Comparison of ENCODE assay signal across 8 cellular contexts in the genomic region with DNA sequence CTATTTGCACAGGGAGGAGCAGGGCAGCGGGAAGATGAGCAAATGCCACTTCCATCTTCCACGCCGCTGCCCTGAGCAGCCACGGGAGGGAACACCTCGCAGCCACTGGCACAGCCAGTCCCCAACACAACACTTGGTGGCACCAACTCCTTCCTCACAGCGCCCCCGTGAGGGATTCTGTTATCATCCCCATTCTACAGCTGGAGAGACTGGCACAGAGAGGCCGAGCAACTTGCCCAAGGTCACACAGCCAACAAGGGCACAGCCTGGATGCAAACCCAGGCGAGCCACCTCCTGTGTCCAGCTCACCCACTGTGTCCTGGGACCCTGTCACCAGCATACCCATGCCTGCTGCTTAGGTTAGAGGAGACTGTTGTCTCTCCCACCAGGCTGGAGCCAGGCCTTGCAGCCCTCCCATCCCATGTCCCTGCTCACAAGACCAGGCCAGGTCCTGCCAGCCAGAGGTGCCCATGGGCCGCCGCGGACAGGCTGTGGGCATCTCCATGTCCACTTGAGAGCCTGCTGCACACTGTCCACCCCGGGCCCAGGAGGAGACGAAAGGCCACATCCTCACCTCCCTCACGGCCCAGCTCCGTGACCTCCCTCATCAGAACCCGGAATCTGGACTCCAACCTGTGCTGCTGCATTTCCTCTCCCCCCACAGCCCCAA. TPM values are rescaled to one million over a fixed set of nuclear protein-coding genes. Genes with fewer than 3 reads are reported as not detected.
A peak's percentile ranks its signal among the peaks of the same experiment; 100 is the strongest.
DNase-seq lines count a peak whose midpoint lies in the region; ATAC-seq, FAIRE-seq and TF ChIP-seq lines count a peak whose summit lies in the region.

No MANE protein-coding gene starts in this region.

- TF ChIP-seq RAD21 in H1 (IDR thresholded peaks at IDR 0.05 in 1 of 2, conservative IDR thresholded peaks at IDR 0.05 in 1 of 2; ENCODE audit: low read depth in 2 of 2, low read length in 2 of 2) = peak; percentile 45 to 61

- peak overlapping the region; percentile 89 for H2BK5ac ChIP-seq in H1 (ENCODE audit: low read depth, low read length)

- peak overlapping the region; percentile 38 for H3K18ac ChIP-seq in H1 (ENCODE audit: extremely low read depth, low read length)

- H3K9me3 ChIP-seq in H1 (ENCODE audit: insufficient read depth in 2 of 2, low read depth in 1 of 2, low read length in 1 of 2) = no peaks in the 10 kb centered on the region

- H3K23ac ChIP-seq in H1 (ENCODE audit: insufficient read length) = no peak overlapping the region

- ATAC-seq in HG03378 (IDR thresholded peaks at IDR 0.05; ENCODE audit: unreplicated experiment) (no peak), GM18867 (IDR thresholded peaks at IDR 0.05; ENCODE audit: unreplicated experiment) (no peak), HG03520 (IDR thresholded peaks at IDR 0.05; ENCODE audit: unreplicated experiment) (no peak)

- peaks cover 36% of the 10 kb centered on the region for H3K79me1 ChIP-seq in H1 (ENCODE audit: low read depth, low read length)

- no peak overlapping the region for H3K56ac ChIP-seq in H1 (replicated peaks; ENCODE audit: insufficient read length, low read depth, low read length)

- H3K27me3 ChIP-seq in H1 (replicated peaks in 1 of 4; ENCODE audit: control insufficient read depth in 3 of 4, extremely low read depth in 1 of 4, insufficient read depth in 3 of 4, low read length in 3 of 4) (no peaks in the 10 kb centered on the region), rectal smooth muscle tissue (ENCODE audit: control insufficient read depth, insufficient read depth, low read length) (no peaks in the 10 kb centered on the region)

- H2BK120ac ChIP-seq in H1 (replicated peaks; ENCODE audit: low read depth, low read length) = no peak overlapping the region

- peak overlapping the region; percentile 83 for H2AK5ac ChIP-seq in H1 (ENCODE audit: low read depth, low read length)

- H3K4me1 ChIP-seq in H1 (replicated peaks in 1 of 4; ENCODE audit: control insufficient read depth in 3 of 4, insufficient read depth in 4 of 4, low read length in 3 of 4) (peaks cover 19 to 72% (median 48%) of the 10 kb centered on the region in 4 experiments), rectal smooth muscle tissue (ENCODE audit: control insufficient read depth, insufficient read depth, low read length) (peaks cover 63% of the 10 kb centered on the region)

- H3K9ac ChIP-seq in H1 (replicated peaks in 1 of 4; ENCODE audit: extremely low read depth in 1 of 4, low read depth in 3 of 4, low read length in 3 of 4) (no peak overlapping the region; a peak in 3 of 7 replicates), rectal smooth muscle tissue (ENCODE audit: low read length) (no peak overlapping the region)

- peaks cover 16 to 28% of the 10 kb centered on the region in 2 experiments for H4K20me1 ChIP-seq in H1 (replicated peaks in 1 of 2; ENCODE audit: control insufficient read depth in 1 of 2, insufficient read depth in 2 of 2, low read length in 2 of 2)

- peak overlapping the region; percentile 73 for H4K8ac ChIP-seq in H1 (ENCODE audit: extremely low read depth, insufficient read depth, low read length)

- H3K27ac ChIP-seq in H1 (ENCODE audit: low read depth, low read length) (peak overlapping the region; percentile 62), rectal smooth muscle tissue (ENCODE audit: low read depth, low read length) (peak overlapping the region; percentile 48)

- peaks cover 0 to 8% (median 0%) of the 10 kb centered on the region in 4 experiments; a peak in 2 of 8 replicates for H3K36me3 ChIP-seq in H1 (ENCODE audit: control insufficient read depth in 2 of 4, insufficient read depth in 4 of 4, low read length in 3 of 4)
- peaks cover 5% of the 10 kb centered on the region for H3K36me3 ChIP-seq in rectal smooth muscle tissue (ENCODE audit: control insufficient read depth, insufficient read depth, low read length)

- POLR2A ChIA-PET in H1 (lab: Charles Lee; ENCODE audit: partially characterized antibody) = interaction anchor here (1.3 to 1.6 kb wide), 3 partner anchors 11 to 17 kb away, joined by 3 read pairs; no protein-coding TSS in a partner anchor

- peak overlapping the region; percentile 70 for H3K4ac ChIP-seq in H1 (replicated peaks; ENCODE audit: insufficient read length, low read depth, low read length)

- H4K91ac ChIP-seq in H1 (replicated peaks; ENCODE audit: insufficient read length, low read length) = peak overlapping the region; percentile 95

- no peak for TF ChIP-seq POLR2A in H1 (IDR thresholded peaks at IDR 0.05; ENCODE audit: control extremely low read depth in 1 of 2, low read depth in 2 of 2, low read length in 2 of 2)

- WGBS in H1 (ENCODE audit: extremely low coverage in 1 of 2, insufficient coverage in 1 of 2, insufficient read length in 1 of 2, insufficient replicate concordance in 2 of 2, low coverage in 1 of 2, low lambda C conversion rate in 2 of 2, missing lambda C conversion rate in 1 of 2), 2 experiments = 87% methylated on average over 17 of the region's 17 CpGs; no CpG with 5 or more reads in 1 of the 2 experiments

- H3K14ac ChIP-seq in H1 (ENCODE audit: insufficient read length) = no peak overlapping the region

- peaks cover 6 to 94% of the 10 kb centered on the region in 2 experiments; a peak in 3 of 4 replicates for H3K79me2 ChIP-seq in H1 (ENCODE audit: control insufficient read depth in 1 of 2, insufficient read depth in 2 of 2, low read length in 2 of 2)

- TF ChIP-seq EP300 in H1 (IDR thresholded peaks at IDR 0.05; ENCODE audit: borderline replicate concordance in 1 of 2, low read depth in 2 of 2, low read length in 2 of 2) = no peak

- H4K5ac ChIP-seq in H1 (ENCODE audit: insufficient read length, low read depth, low read length) = peak overlapping the region; percentile 23

- H2BK20ac ChIP-seq in H1 (ENCODE audit: low read length) = peak overlapping the region; percentile 15; the same call in 1 of the 2 replicates

- peaks cover 6% of the 10 kb centered on the region; the same call in 1 of the 2 replicates for H3K23me2 ChIP-seq in H1 (ENCODE audit: low read depth, low read length)

- TF ChIP-seq CTCF in GM12874 (IDR thresholded peaks at IDR 0.05; ENCODE audit: insufficient read depth, low read depth, low read length) (0 out of 2 replicates have a peak, but pooled peaks have one; percentile 11), H1 (IDR thresholded peaks at IDR 0.05; ENCODE audit: control extremely low read depth in 1 of 3, insufficient read depth in 1 of 3, low read depth in 1 of 3, low read length in 3 of 3) (peak in 2 of 3 experiments; percentile 55 to 56; a peak in 3 of 4 replicates)

- peak overlapping the region; percentile 95 for H2BK15ac ChIP-seq in H1 (ENCODE audit: low read length)

- no peak overlapping the region for H3K4me2 ChIP-seq in H1 (ENCODE audit: insufficient read depth in 1 of 2, low read depth in 2 of 2, low read length in 2 of 2)

- H3K4me3 ChIP-seq in H1 (ENCODE audit: extremely low read depth in 1 of 4, insufficient read depth in 2 of 4, low read depth in 3 of 4, low read length in 4 of 4) (no peak overlapping the region), rectal smooth muscle tissue (ENCODE audit: low read length) (no peak overlapping the region)

- CTCF ChIA-PET in H1 (lab: Charles Lee; ENCODE audit: partially characterized antibody) = interaction anchor here (0.6 to 5.5 kb wide), 20 partner anchors 10 to 256 kb away, joined by 3 to 39 read pairs (median 4); no protein-coding TSS in a partner anchor

- H2AFZ ChIP-seq in H1 (ENCODE audit: low read length) = no peak overlapping the region

- DNase-seq in NCI-H69 (lab: John Stamatoyannopoulos, UW) (peak; percentile 63), H1 (ENCODE audit: low read depth in 1 of 2, low spot score in 2 of 2) (no peak), DMS114 treated with DMSO at 0.1 percent for 48 hours (lab: John Stamatoyannopoulos, UW; ENCODE audit: unreplicated experiment) (no peak)

- peak overlapping the region; percentile 95 for H2BK12ac ChIP-seq in H1 (ENCODE audit: low read depth, low read length)

- no peak for FAIRE-seq in H1 (lab: Jason Lieb, UNC)

TF ChIP-seq in H1, 55 proteins besides CTCF, POLR2A, EP300 and RAD21:
- TF ChIP-seq, protein P1, sequence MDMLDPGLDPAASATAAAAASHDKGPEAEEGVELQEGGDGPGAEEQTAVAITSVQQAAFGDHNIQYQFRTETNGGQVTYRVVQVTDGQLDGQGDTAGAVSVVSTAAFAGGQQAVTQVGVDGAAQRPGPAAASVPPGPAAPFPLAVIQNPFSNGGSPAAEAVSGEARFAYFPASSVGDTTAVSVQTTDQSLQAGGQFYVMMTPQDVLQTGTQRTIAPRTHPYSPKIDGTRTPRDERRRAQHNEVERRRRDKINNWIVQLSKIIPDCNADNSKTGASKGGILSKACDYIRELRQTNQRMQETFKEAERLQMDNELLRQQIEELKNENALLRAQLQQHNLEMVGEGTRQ (IDR thresholded peaks at IDR 0.05; ENCODE audit: low read length) = no peak
- TF ChIP-seq KDM1A (IDR thresholded peaks at IDR 0.05; ENCODE audit: borderline replicate concordance, low read length) (peak; percentile 96), EGR1 (IDR thresholded peaks at IDR 0.05; ENCODE audit: borderline replicate concordance, low read depth, low read length) (0 out of 2 replicates have a peak, but pooled peaks have one; percentile 47), HDAC2 (IDR thresholded peaks at IDR 0.05; ENCODE audit: borderline replicate concordance in 1 of 2, low read depth in 2 of 2, low read length in 2 of 2) (0 out of 4 replicates have a peak, but pooled peaks of 1 of the 2 experiments have one; percentile 35), POLR2AphosphoS5 (IDR thresholded peaks at IDR 0.05; ENCODE audit: low read depth, low read length) (peak; percentile 33; the same call in 1 of the 2 replicates)

RNA-seq across cellular contexts. Expression of gene NCOR2, which starts 57.0 kb away (rescaled TPM):
- total RNA-seq in H1 (2021; fragmentation: NEBNext Ultra II Directional; extraction: Animal tissue kit (Norgen Biotek cat#: 25700)) = 275 TPM in 2 replicates
- 14.8 and 25.3 TPM in 2 replicates for polyA plus RNA-seq in H1 (2011; rRNA removed)
- polyA plus RNA-seq in H1 (2011; cell fraction: cytosol; rRNA removed) = 13.5 TPM
- 54.3 TPM for polyA plus RNA-seq in H1 (2011; cell fraction: nucleus; rRNA removed)
- polyA plus RNA-seq in H1 (2012, experiment 1 of 2) = 125 to 153 TPM (median 138 TPM) in 4 replicates
- 70.3 TPM for polyA plus RNA-seq in H1 (2012, experiment 2 of 2)
- polyA plus RNA-seq in H1 (2013, experiment 1 of 2) = 103 TPM
- 111 TPM for polyA plus RNA-seq in H1 (2013, experiment 2 of 2)
- polyA minus RNA-seq in H1 (2011; rRNA and poly(A)+ RNA removed) = 28.8 and 30.2 TPM in 2 replicates
- 93.4 TPM for polyA minus RNA-seq in H1 (2011; cell fraction: cytosol; rRNA and poly(A)+ RNA removed)
- 81.3 TPM for polyA minus RNA-seq in H1 (2011; cell fraction: nucleus; rRNA and poly(A)+ RNA removed)
